Comparison of ENCODE assay signal across 1 cellular context in the genomic region with DNA sequence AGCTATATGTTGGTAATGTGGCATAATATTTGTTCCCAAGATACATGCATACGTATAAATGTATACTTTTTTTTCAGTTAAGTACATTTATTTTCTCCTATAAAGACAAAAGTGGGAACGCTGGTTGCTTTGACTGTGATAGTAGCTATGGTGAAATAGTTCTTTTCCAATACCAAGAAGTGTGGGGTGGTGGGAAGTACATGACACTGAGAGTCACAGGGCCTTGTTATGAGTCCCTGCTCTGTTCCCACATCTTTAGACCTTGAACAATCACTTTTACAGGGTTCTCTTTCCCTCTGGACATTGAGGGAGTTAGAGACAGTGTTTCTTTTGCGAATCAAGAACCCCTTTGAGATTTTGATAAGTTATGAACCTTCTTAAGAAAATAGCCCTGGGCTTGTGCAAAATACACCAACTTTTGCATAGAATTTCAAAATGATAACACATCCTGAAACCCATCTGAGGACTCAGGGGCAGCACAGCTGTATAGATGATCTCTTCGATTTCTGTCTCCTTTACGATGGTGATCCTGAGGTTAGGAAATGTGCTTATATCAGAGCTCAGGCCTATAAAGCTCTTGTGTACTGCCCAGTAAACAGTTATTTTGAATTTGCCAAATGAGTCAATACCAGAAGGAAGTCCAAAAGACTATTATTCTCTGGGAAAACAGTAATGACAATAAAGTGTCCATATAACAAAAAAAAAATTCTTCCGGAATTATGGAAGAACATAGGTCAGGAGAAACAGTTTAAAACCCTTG.
TF ChIP-seq lines count a peak whose summit lies in the region.

No MANE protein-coding gene starts in this region.

TF ChIP-seq in HepG2, 621 proteins besides CTCF, POLR2A, EP300 and RAD21:
- TF ChIP-seq KLF9 (CRISPR knock-in tag; IDR thresholded peaks at IDR 0.05; ENCODE audit: low read depth) (no peak), RBFOX2 (IDR thresholded peaks at IDR 0.05; ENCODE audit: low read depth, low read length) (no peak), ZFP90 (CRISPR knock-in tag; IDR thresholded peaks at IDR 0.05; ENCODE audit: borderline replicate concordance) (no peak), ZNF709 (CRISPR knock-in tag; IDR thresholded peaks at IDR 0.05) (no peak), CCAR2 (optimal IDR thresholded peaks at IDR 0.05; ENCODE audit: low read depth, low read length) (no peak), RFXAP (CRISPR knock-in tag; IDR thresholded peaks at IDR 0.05; ENCODE audit: borderline replicate concordance) (no peak), MXD4 (CRISPR knock-in tag; IDR thresholded peaks at IDR 0.05) (no peak), ZNF337 (CRISPR knock-in tag; IDR thresholded peaks at IDR 0.05; ENCODE audit: borderline replicate concordance, low read depth) (no peak), ZNF772 (CRISPR knock-in tag; IDR thresholded peaks at IDR 0.05) (no peak), NONO (IDR thresholded peaks at IDR 0.05) (no peak), NONO (CRISPR knock-in tag; conservative IDR thresholded peaks at IDR 0.05) (no peak), NFATC3 (CRISPR knock-in tag; IDR thresholded peaks at IDR 0.05) (no peak)
- TF ChIP-seq, protein P1, sequence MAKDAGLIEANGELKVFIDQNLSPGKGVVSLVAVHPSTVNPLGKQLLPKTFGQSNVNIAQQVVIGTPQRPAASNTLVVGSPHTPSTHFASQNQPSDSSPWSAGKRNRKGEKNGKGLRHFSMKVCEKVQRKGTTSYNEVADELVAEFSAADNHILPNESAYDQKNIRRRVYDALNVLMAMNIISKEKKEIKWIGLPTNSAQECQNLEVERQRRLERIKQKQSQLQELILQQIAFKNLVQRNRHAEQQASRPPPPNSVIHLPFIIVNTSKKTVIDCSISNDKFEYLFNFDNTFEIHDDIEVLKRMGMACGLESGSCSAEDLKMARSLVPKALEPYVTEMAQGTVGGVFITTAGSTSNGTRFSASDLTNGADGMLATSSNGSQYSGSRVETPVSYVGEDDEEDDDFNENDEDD (CRISPR knock-in tag; IDR thresholded peaks at IDR 0.05; ENCODE audit: borderline replicate concordance) = no peak
- TF ChIP-seq, protein P2, sequence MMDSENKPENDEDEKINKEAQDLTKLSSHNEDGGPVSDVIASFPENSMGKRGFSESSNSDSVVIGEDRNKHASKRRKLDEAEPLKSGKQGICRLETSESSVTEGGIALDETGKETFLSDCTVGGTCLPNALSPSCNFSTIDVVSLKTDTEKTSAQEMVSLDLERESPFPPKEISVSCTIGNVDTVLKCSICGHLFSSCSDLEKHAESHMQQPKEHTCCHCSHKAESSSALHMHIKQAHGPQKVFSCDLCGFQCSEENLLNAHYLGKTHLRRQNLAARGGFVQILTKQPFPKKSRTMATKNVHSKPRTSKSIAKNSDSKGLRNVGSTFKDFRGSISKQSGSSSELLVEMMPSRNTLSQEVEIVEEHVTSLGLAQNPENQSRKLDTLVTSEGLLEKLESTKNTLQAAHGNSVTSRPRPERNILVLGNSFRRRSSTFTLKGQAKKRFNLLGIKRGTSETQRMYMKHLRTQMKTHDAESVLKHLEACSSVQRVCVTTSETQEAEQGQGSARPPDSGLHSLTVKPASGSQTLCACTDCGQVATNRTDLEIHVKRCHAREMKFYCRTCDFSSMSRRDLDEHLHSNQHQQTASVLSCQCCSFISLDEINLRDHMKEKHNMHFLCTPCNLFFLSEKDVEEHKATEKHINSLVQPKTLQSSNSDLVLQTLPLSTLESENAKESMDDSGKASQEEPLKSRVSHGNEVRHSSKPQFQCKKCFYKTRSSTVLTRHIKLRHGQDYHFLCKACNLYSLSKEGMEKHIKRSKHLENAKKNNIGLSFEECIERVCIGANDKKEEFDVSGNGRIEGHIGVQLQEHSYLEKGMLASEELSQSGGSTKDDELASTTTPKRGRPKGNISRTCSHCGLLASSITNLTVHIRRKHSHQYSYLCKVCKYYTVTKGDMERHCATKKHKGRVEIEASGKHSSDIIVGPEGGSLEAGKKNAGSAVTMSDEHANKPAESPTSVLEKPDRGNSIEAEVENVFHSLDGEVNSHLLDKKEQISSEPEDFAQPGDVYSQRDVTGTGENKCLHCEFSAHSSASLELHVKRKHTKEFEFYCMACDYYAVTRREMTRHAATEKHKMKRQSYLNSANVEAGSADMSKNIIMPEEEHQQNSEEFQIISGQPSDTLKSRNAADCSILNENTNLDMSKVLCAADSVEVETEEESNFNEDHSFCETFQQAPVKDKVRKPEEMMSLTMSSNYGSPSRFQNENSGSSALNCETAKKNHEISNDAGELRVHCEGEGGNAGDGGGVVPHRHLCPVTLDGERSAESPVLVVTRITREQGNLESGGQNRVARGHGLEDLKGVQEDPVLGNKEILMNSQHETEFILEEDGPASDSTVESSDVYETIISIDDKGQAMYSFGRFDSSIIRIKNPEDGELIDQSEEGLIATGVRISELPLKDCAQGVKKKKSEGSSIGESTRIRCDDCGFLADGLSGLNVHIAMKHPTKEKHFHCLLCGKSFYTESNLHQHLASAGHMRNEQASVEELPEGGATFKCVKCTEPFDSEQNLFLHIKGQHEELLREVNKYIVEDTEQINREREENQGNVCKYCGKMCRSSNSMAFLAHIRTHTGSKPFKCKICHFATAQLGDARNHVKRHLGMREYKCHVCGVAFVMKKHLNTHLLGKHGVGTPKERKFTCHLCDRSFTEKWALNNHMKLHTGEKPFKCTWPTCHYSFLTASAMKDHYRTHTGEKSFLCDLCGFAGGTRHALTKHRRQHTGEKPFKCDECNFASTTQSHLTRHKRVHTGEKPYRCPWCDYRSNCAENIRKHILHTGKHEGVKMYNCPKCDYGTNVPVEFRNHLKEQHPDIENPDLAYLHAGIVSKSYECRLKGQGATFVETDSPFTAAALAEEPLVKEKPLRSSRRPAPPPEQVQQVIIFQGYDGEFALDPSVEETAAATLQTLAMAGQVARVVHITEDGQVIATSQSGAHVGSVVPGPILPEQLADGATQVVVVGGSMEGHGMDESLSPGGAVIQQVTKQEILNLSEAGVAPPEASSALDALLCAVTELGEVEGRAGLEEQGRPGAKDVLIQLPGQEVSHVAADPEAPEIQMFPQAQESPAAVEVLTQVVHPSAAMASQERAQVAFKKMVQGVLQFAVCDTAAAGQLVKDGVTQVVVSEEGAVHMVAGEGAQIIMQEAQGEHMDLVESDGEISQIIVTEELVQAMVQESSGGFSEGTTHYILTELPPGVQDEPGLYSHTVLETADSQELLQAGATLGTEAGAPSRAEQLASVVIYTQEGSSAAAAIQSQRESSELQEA (CRISPR knock-in tag; IDR thresholded peaks at IDR 0.05; ENCODE audit: not compliant biosample characterization) = no peak
- TF ChIP-seq, protein P3, sequence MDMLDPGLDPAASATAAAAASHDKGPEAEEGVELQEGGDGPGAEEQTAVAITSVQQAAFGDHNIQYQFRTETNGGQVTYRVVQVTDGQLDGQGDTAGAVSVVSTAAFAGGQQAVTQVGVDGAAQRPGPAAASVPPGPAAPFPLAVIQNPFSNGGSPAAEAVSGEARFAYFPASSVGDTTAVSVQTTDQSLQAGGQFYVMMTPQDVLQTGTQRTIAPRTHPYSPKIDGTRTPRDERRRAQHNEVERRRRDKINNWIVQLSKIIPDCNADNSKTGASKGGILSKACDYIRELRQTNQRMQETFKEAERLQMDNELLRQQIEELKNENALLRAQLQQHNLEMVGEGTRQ (IDR thresholded peaks at IDR 0.05; ENCODE audit: low read depth, low read length) = no peak
- TF ChIP-seq, protein P3 (CRISPR knock-in tag; IDR thresholded peaks at IDR 0.05; ENCODE audit: borderline replicate concordance) = no peak
- TF ChIP-seq, protein P4, sequence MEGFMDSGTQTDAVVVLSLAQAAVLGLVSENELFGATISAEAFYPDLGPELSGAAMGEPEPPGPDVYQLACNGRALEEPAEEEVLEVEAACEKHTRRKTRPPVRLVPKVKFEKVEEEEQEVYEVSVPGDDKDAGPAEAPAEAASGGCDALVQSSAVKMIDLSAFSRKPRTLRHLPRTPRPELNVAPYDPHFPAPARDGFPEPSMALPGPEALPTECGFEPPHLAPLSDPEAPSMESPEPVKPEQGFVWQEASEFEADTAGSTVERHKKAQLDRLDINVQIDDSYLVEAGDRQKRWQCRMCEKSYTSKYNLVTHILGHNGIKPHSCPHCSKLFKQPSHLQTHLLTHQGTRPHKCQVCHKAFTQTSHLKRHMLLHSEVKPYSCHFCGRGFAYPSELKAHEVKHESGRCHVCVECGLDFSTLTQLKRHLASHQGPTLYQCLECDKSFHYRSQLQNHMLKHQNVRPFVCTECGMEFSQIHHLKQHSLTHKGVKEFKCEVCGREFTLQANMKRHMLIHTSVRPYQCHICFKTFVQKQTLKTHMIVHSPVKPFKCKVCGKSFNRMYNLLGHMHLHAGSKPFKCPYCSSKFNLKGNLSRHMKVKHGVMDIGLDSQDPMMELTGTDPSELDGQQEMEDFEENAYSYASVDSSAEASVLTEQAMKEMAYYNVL (CRISPR knock-in tag; IDR thresholded peaks at IDR 0.05; ENCODE audit: borderline replicate concordance) = no peak
- TF ChIP-seq, protein P5, sequence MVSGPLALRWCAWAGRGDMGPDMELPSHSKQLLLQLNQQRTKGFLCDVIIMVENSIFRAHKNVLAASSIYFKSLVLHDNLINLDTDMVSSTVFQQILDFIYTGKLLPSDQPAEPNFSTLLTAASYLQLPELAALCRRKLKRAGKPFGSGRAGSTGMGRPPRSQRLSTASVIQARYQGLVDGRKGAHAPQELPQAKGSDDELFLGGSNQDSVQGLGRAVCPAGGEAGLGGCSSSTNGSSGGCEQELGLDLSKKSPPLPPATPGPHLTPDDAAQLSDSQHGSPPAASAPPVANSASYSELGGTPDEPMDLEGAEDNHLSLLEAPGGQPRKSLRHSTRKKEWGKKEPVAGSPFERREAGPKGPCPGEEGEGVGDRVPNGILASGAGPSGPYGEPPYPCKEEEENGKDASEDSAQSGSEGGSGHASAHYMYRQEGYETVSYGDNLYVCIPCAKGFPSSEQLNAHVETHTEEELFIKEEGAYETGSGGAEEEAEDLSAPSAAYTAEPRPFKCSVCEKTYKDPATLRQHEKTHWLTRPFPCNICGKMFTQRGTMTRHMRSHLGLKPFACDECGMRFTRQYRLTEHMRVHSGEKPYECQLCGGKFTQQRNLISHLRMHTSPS (CRISPR knock-in tag; IDR thresholded peaks at IDR 0.05; ENCODE audit: low read depth) = no peak
- TF ChIP-seq, protein P6, sequence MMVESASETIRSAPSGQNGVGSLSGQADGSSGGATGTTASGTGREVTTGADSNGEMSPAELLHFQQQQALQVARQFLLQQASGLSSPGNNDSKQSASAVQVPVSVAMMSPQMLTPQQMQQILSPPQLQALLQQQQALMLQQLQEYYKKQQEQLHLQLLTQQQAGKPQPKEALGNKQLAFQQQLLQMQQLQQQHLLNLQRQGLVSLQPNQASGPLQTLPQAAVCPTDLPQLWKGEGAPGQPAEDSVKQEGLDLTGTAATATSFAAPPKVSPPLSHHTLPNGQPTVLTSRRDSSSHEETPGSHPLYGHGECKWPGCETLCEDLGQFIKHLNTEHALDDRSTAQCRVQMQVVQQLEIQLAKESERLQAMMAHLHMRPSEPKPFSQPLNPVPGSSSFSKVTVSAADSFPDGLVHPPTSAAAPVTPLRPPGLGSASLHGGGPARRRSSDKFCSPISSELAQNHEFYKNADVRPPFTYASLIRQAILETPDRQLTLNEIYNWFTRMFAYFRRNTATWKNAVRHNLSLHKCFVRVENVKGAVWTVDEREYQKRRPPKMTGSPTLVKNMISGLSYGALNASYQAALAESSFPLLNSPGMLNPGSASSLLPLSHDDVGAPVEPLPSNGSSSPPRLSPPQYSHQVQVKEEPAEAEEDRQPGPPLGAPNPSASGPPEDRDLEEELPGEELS (CRISPR knock-in tag; IDR thresholded peaks at IDR 0.05) = no peak
